ENCODE assay signal across 8 cellular contexts in the genomic region with DNA sequence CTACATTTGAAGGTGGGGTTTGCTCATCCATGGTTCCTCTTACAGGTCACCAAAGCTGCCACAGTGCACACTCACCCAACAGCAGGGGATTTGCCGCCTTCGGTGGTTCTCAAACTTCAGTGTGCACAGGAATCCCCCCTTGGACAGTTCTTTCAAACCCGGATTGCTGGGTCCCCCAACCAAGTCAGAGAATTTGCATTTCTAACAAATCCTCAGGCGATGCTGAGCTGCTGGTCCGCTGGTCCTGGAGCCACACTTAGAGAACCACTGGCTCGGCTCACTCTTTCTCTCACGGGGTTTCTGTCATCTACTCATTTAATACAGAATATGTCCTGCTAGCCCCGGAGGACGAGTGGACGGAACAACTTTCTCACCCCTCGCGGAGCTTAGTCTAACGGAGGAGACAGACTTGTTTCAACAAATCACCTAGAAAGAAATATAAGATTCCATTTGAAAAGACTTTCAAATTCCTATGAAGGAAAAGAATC. TPM values are rescaled to one million over a fixed set of nuclear protein-coding genes. Genes with fewer than 3 reads are reported as not detected.
DNase-seq lines count a peak whose midpoint lies in the region; ATAC-seq and TF ChIP-seq lines count a peak whose summit lies in the region.

No MANE protein-coding gene starts in this region.

- H3K27ac ChIP-seq in liver (ENCODE audit: low read depth in 1 of 2, low read length in 2 of 2) = peak overlapping the region; percentile 96 to 98
- peak overlapping the region; percentile 97 for H3K27ac ChIP-seq in substantia nigra (ENCODE audit: low read depth, low read length, poor library complexity, severe bottlenecking)

- no peak for TF ChIP-seq RAD21 in liver (IDR thresholded peaks at IDR 0.05)

- H3K27me3 ChIP-seq in liver (ENCODE audit: control insufficient read depth in 4 of 4, insufficient read depth in 4 of 4, low read length in 3 of 4) = no peaks in the 10 kb centered on the region

- H3K4me3 ChIP-seq in liver (ENCODE audit: low read depth in 1 of 3, low read length in 3 of 3) = peak overlapping the region; percentile 24 to 67 (median 55)

- peak overlapping the region; percentile 74 for H3K4me3 Mint-ChIP-seq in activated CD4-positive, alpha-beta T cell treated with anti-CD3 and anti-CD28 coated beads for 36 hours
- H3K4me3 Mint-ChIP-seq in activated naive CD8-positive, alpha-beta T cell treated with anti-CD3 and anti-CD28 coated beads, Interleukin-2, amount 50 U/mL, for 24 hours = peak overlapping the region; percentile 70

- peaks cover 24 to 75% (median 57%) of the 10 kb centered on the region in 4 donors for H3K4me1 ChIP-seq in liver (ENCODE audit: control insufficient read depth in 4 of 4, insufficient read depth in 4 of 4, low read length in 3 of 4)

- H3K27ac Mint-ChIP-seq in activated CD4-positive, alpha-beta T cell treated with anti-CD3 and anti-CD28 coated beads for 36 hours = peak overlapping the region; percentile 82
- peak overlapping the region; percentile 84 for H3K27ac Mint-ChIP-seq in activated naive CD8-positive, alpha-beta T cell treated with anti-CD3 and anti-CD28 coated beads, Interleukin-2, amount 50 U/mL, for 24 hours

- intact Hi-C loops in activated CD4-positive, alpha-beta T cell treated with anti-CD3 and anti-CD28 coated beads for 36 hours (cut with DNase I, micrococcal nuclease) = loop anchor here (1.0 to 10.0 kb wide), 13 partner anchors 24 to 1000 kb away; partner anchors contain the start of genes RAD51B (in 1 of the 2), ZFP36L1 (in 1 of the 2) and ZFYVE26 (in 1 of the 2)

- POLR2A ChIA-PET in activated CD4-positive, alpha-beta T cell treated with anti-CD3 and anti-CD28 coated beads for 36 hours (lab: Charles Lee) = interaction anchor here (1.0 to 5.9 kb wide), 4 partner anchors 22 to 31 kb away, joined by 4 to 68 read pairs (median 5); partner anchors contain the start of gene ZFP36L1

- no peaks in the 10 kb centered on the region for H3K9me3 Mint-ChIP-seq in activated CD4-positive, alpha-beta T cell treated with anti-CD3 and anti-CD28 coated beads for 36 hours (ENCODE audit: low read depth)
- no peaks in the 10 kb centered on the region for H3K9me3 Mint-ChIP-seq in activated naive CD8-positive, alpha-beta T cell treated with anti-CD3 and anti-CD28 coated beads, Interleukin-2, amount 50 U/mL, for 24 hours

- peaks cover 71% of the 10 kb centered on the region for H3K4me1 Mint-ChIP-seq in activated CD4-positive, alpha-beta T cell treated with anti-CD3 and anti-CD28 coated beads for 36 hours
- peaks cover 88% of the 10 kb centered on the region for H3K4me1 Mint-ChIP-seq in activated naive CD8-positive, alpha-beta T cell treated with anti-CD3 and anti-CD28 coated beads, Interleukin-2, amount 50 U/mL, for 24 hours

- H3K9me3 ChIP-seq in liver (ENCODE audit: control insufficient read depth in 4 of 4, low read length in 3 of 4) = no peaks in the 10 kb centered on the region

- CTCF ChIA-PET in activated CD4-positive, alpha-beta T cell treated with anti-CD3 and anti-CD28 coated beads for 36 hours (lab: Charles Lee) = interaction anchor here (0.6 to 5.7 kb wide), 33 partner anchors 10 to 884 kb away, joined by 3 to 52 read pairs (median 4); partner anchors contain the start of gene ZFP36L1

- ATAC-seq in activated CD4-positive, alpha-beta T cell treated with anti-CD3 and anti-CD28 coated beads for 36 hours = no peak
- ATAC-seq in activated naive CD8-positive, alpha-beta T cell treated with anti-CD3 and anti-CD28 coated beads, Interleukin-2, amount 50 U/mL, for 24 hours = no peak
- ATAC-seq in HG03565 (IDR thresholded peaks at IDR 0.05; ENCODE audit: unreplicated experiment) = no peak

- no peaks in the 10 kb centered on the region for H3K36me3 Mint-ChIP-seq in activated CD4-positive, alpha-beta T cell treated with anti-CD3 and anti-CD28 coated beads for 36 hours (ENCODE audit: low read depth)
- no peaks in the 10 kb centered on the region for H3K36me3 Mint-ChIP-seq in activated naive CD8-positive, alpha-beta T cell treated with anti-CD3 and anti-CD28 coated beads, Interleukin-2, amount 50 U/mL, for 24 hours (ENCODE audit: low read depth)

- WGBS in liver = 28% methylated on average over 13 of the region's 13 CpGs

- H3K9ac ChIP-seq in liver (ENCODE audit: low read depth in 1 of 2, low read length in 2 of 2) = peak overlapping the region; percentile 75 to 93

- no peaks in the 10 kb centered on the region for H3K27me3 Mint-ChIP-seq in activated CD4-positive, alpha-beta T cell treated with anti-CD3 and anti-CD28 coated beads for 36 hours
- no peaks in the 10 kb centered on the region for H3K27me3 Mint-ChIP-seq in activated naive CD8-positive, alpha-beta T cell treated with anti-CD3 and anti-CD28 coated beads, Interleukin-2, amount 50 U/mL, for 24 hours

- no peak for TF ChIP-seq CTCF in liver (IDR thresholded peaks at IDR 0.05; ENCODE audit: low read depth, low read length, missing input control)

- DNase-seq in activated CD4-positive, alpha-beta T cell treated with anti-CD3 and anti-CD28 coated beads for 36 hours = no peak
- DNase-seq in activated CD4-positive, alpha-beta T cell treated with anti-CD3 and anti-CD28 coated beads, Interleukin-2, amount 50 U/mL, for 4 hours = no peak
- DNase-seq in activated naive CD8-positive, alpha-beta T cell treated with anti-CD3 and anti-CD28 coated beads, Interleukin-2, amount 50 U/mL, for 24 hours = no peak
- DNase-seq in substantia nigra (lab: John Stamatoyannopoulos, UW) (no peak), NOMO-1 (lab: John Stamatoyannopoulos, UW; ENCODE audit: unreplicated experiment in 2 of 2) (no peak)
- no peak for DNase-seq in stimulated activated CD4-positive, alpha-beta T cell treated with anti-CD3 and anti-CD28 coated beads, Interleukin-2, amount 100 ng/mL, for 48 hours

- H3K36me3 ChIP-seq in liver (ENCODE audit: control insufficient read depth in 4 of 4, insufficient read depth in 3 of 4, low read depth in 1 of 4, low read length in 3 of 4) = no peaks in the 10 kb centered on the region

TF ChIP-seq in liver, 16 proteins besides CTCF, POLR2A, EP300 and RAD21 (continues in another document):
- TF ChIP-seq ATF3 (IDR thresholded peaks at IDR 0.05) (no peak), ZBTB33 (IDR thresholded peaks at IDR 0.05) (no peak), HNF4A (conservative IDR thresholded peaks at IDR 0.05) (no peak), SP1 (IDR thresholded peaks at IDR 0.05) (no peak), GABPA (IDR thresholded peaks at IDR 0.05 in 1 of 2, conservative IDR thresholded peaks at IDR 0.05 in 1 of 2) (no peak), NR2F2 (IDR thresholded peaks at IDR 0.05) (no peak), FOXA2 (IDR thresholded peaks at IDR 0.05) (no peak), HNF4G (IDR thresholded peaks at IDR 0.05) (no peak), EGR1 (IDR thresholded peaks at IDR 0.05; ENCODE audit: low read depth in 2 of 2) (no peak), RXRA (IDR thresholded peaks at IDR 0.05) (no peak), YY1 (IDR thresholded peaks at IDR 0.05) (no peak), TAF1 (conservative IDR thresholded peaks at IDR 0.05) (no peak)
- TF ChIP-seq, protein P1, sequence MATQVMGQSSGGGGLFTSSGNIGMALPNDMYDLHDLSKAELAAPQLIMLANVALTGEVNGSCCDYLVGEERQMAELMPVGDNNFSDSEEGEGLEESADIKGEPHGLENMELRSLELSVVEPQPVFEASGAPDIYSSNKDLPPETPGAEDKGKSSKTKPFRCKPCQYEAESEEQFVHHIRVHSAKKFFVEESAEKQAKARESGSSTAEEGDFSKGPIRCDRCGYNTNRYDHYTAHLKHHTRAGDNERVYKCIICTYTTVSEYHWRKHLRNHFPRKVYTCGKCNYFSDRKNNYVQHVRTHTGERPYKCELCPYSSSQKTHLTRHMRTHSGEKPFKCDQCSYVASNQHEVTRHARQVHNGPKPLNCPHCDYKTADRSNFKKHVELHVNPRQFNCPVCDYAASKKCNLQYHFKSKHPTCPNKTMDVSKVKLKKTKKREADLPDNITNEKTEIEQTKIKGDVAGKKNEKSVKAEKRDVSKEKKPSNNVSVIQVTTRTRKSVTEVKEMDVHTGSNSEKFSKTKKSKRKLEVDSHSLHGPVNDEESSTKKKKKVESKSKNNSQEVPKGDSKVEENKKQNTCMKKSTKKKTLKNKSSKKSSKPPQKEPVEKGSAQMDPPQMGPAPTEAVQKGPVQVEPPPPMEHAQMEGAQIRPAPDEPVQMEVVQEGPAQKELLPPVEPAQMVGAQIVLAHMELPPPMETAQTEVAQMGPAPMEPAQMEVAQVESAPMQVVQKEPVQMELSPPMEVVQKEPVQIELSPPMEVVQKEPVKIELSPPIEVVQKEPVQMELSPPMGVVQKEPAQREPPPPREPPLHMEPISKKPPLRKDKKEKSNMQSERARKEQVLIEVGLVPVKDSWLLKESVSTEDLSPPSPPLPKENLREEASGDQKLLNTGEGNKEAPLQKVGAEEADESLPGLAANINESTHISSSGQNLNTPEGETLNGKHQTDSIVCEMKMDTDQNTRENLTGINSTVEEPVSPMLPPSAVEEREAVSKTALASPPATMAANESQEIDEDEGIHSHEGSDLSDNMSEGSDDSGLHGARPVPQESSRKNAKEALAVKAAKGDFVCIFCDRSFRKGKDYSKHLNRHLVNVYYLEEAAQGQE (IDR thresholded peaks at IDR 0.05) = no peak
- TF ChIP-seq, protein P2, sequence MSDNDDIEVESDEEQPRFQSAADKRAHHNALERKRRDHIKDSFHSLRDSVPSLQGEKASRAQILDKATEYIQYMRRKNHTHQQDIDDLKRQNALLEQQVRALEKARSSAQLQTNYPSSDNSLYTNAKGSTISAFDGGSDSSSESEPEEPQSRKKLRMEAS (IDR thresholded peaks at IDR 0.05) = no peak

RNA-seq across cellular contexts. Expression of gene ZFP36L1, which starts 24.1 kb away (rescaled TPM):
- total RNA-seq in activated CD4-positive, alpha-beta T cell treated with anti-CD3 and anti-CD28 coated beads for 36 hours = 10 to 100 TPM; 72.1 to 96.9 TPM
- total RNA-seq in liver = 10 to 100 TPM; 25.0 to 58.2 TPM
- 100 to 1,000 TPM in 1 of 2 donors, 10 to 100 TPM in 1; 80.8 to 170 TPM for polyA plus RNA-seq in liver
